Comparison of ENCODE assay signal across 12 cellular contexts in genomic region chr12:14910090-14910915, GRCh38. TPM values are rescaled to one million over a fixed set of nuclear protein-coding genes. Genes with fewer than 3 reads are reported as not detected.
A peak's percentile ranks its signal among the peaks of the same experiment; 100 is the strongest.
DNase-seq lines count a peak whose midpoint lies in the region; ATAC-seq and TF ChIP-seq lines count a peak whose summit lies in the region.
"Had no signal": no experiment of that assay in that cellular context is flagged by ENCODE, and none has a peak within 500 bp of the region (broad histone marks: within the 10 kb centered on the region; RNA-seq: fewer than 3 reads in every experiment).

No MANE protein-coding gene starts in this region.

- 49% methylated on average over 5 of the region's 5 CpGs for WGBS in SK-N-SH (ENCODE audit: low lambda C conversion rate)
- WGBS in tibial nerve, 2 donors = 73 to 80% methylated on average over 5 of the region's 5 CpGs

- CTCF ChIA-PET in SK-N-SH (lab: Yijun Ruan, JAX) = interaction anchor here (0.6 to 1.2 kb wide), 3 partner anchors 9 to 99 kb away, joined by 3 read pairs; no protein-coding TSS in a partner anchor
- CTCF ChIA-PET in T-cell (lab: Charles Lee) = interaction anchor here (0.6 to 0.9 kb wide), 4 partner anchors 10 to 1141 kb away, joined by 3 read pairs; no protein-coding TSS in a partner anchor

- no peak overlapping the region for H3K4me3 Mint-ChIP-seq in T-cell
- H3K4me3 Mint-ChIP-seq in effector memory CD8-positive, alpha-beta T cell = no peak overlapping the region

- ATAC-seq in SK-N-SH treated with all-trans-retinoic acid at 6 μM for 48 hours = no peak
- peak in 2 of 4 experiments; percentile 60 to 78 for ATAC-seq in T-cell (replicated peaks in 1 of 4)
- ATAC-seq in effector memory CD8-positive, alpha-beta T cell (replicated peaks) = no peak
- ATAC-seq in GM19463 (IDR thresholded peaks at IDR 0.05; ENCODE audit: unreplicated experiment) = no peak
- no peak for ATAC-seq in HG03095 (IDR thresholded peaks at IDR 0.05; ENCODE audit: unreplicated experiment)

- TF ChIP-seq EP300 in SK-N-SH (IDR thresholded peaks at IDR 0.05; ENCODE audit: borderline replicate concordance in 1 of 2, low read depth in 1 of 2, low read length in 1 of 2) (no peak), tibial nerve (IDR thresholded peaks at IDR 0.05) (no peak)

- H3K9me3 Mint-ChIP-seq in T-cell = peaks cover 0 to 3% (median 0%) of the 10 kb centered on the region in 3 donors
- no peaks in the 10 kb centered on the region for H3K9me3 Mint-ChIP-seq in effector memory CD8-positive, alpha-beta T cell

- H4K20me1 ChIP-seq in SK-N-SH (ENCODE audit: insufficient read depth) = no peaks in the 10 kb centered on the region

- H3K4me2 ChIP-seq in SK-N-SH = peak overlapping the region; percentile 7; the same call in 1 of the 2 replicates

- no peaks in the 10 kb centered on the region for H3K4me1 ChIP-seq in SK-N-SH (ENCODE audit: control insufficient read depth in 1 of 2, insufficient read depth in 2 of 2, low read depth in 1 of 2, low read length in 1 of 2)
- peaks cover 0 to 29% (median 3%) of the 10 kb centered on the region in 4 donors for H3K4me1 ChIP-seq in tibial nerve

- peaks cover 74% of the 10 kb centered on the region for H3K36me3 Mint-ChIP-seq in T-cell
- H3K36me3 Mint-ChIP-seq in effector memory CD8-positive, alpha-beta T cell (ENCODE audit: insufficient read depth) = peaks cover 30% of the 10 kb centered on the region

- H3K9me2 ChIP-seq in SK-N-SH = no peaks in the 10 kb centered on the region

- no peaks in the 10 kb centered on the region for H3K36me3 ChIP-seq in SK-N-SH (replicated peaks in 1 of 2; ENCODE audit: control insufficient read depth in 1 of 2, insufficient read depth in 2 of 2, low read length in 1 of 2)
- H3K36me3 ChIP-seq in tibial nerve = no peaks in the 10 kb centered on the region

- TF ChIP-seq POLR2A in tibial nerve (IDR thresholded peaks at IDR 0.05) = no peak

- POLR2A ChIA-PET in SK-N-SH (lab: Yijun Ruan, JAX) (no interaction called here), T-cell (lab: Charles Lee) (no interaction called here)

- H3K9ac ChIP-seq in SK-N-SH = no peak overlapping the region; the same call in 1 of the 2 replicates

- H3K4me3 ChIP-seq in SK-N-SH (ENCODE audit: low read depth in 2 of 2, low read length in 1 of 2) (no peak overlapping the region), tibial nerve (no peak overlapping the region)

- H3K27ac ChIP-seq in SK-N-SH (ENCODE audit: low read depth in 2 of 2, low read length in 1 of 2) = peak overlapping the region in 1 of 2 experiments; percentile 52; a peak in 2 of 4 replicates
- no peak overlapping the region for H3K27ac ChIP-seq in tibial nerve
- H3K27ac ChIP-seq: 22Rv1, neutrophil had no signal

- H3K79me2 ChIP-seq in SK-N-SH (ENCODE audit: insufficient read depth) = no peaks in the 10 kb centered on the region

- TF ChIP-seq CTCF in SK-N-SH (IDR thresholded peaks at IDR 0.05) (no peak), tibial nerve (IDR thresholded peaks at IDR 0.05) (no peak)

- peak overlapping the region; percentile 76; the same call in 1 of the 2 replicates for H2AFZ ChIP-seq in SK-N-SH (ENCODE audit: low read depth)

- no peak for TF ChIP-seq RAD21 in SK-N-SH (IDR thresholded peaks at IDR 0.05; ENCODE audit: low read length)

- H3K27me3 ChIP-seq in SK-N-SH (ENCODE audit: insufficient read depth) = no peaks in the 10 kb centered on the region
- no peaks in the 10 kb centered on the region for H3K27me3 ChIP-seq in tibial nerve
- H3K27me3 ChIP-seq: neutrophil had no signal

- H3K27ac Mint-ChIP-seq in T-cell = peak overlapping the region; percentile 29 to 79
- peak overlapping the region; percentile 27 to 35 for H3K27ac Mint-ChIP-seq in effector memory CD8-positive, alpha-beta T cell

- DNase-seq in SK-N-SH = no peak
- DNase-seq in T-cell = no peak
- DNase-seq in effector memory CD8-positive, alpha-beta T cell = no peak
- peak in 3 of 4 experiments; percentile 1 to 18 (median 3) for DNase-seq in stimulated activated CD4-positive, alpha-beta T cell treated with anti-CD3 and anti-CD28 coated beads, Interleukin-1b, Interleukin-23, amount 100 ng/mL, for 24 hours (ENCODE audit: low read depth in 4 of 4, low spot score in 1 of 4)
- DNase-seq in tibial nerve (ENCODE audit: low spot score in 2 of 2) = no peak
- DNase-seq: NCI-H1694 treated with DMSO at 0.1 percent for 48 hours had no signal

- no peaks in the 10 kb centered on the region for H3K27me3 Mint-ChIP-seq in T-cell
- no peaks in the 10 kb centered on the region for H3K27me3 Mint-ChIP-seq in effector memory CD8-positive, alpha-beta T cell

- H3K9me3 ChIP-seq in SK-N-SH = no peaks in the 10 kb centered on the region
- no peaks in the 10 kb centered on the region for H3K9me3 ChIP-seq in tibial nerve
- H3K9me3 ChIP-seq: neutrophil had no signal

- peaks cover 24 to 28% (median 26%) of the 10 kb centered on the region in 3 donors for H3K4me1 Mint-ChIP-seq in T-cell
- H3K4me1 Mint-ChIP-seq in effector memory CD8-positive, alpha-beta T cell (ENCODE audit: low read depth in 2 of 2) = peaks cover 3% of the 10 kb centered on the region in 2 donors

- no peaks in the 10 kb centered on the region for H3F3A ChIP-seq in SK-N-SH (replicated peaks; ENCODE audit: insufficient read depth)

TF ChIP-seq in SK-N-SH, 30 proteins besides CTCF, POLR2A, EP300 and RAD21:
- TF ChIP-seq JUND (IDR thresholded peaks at IDR 0.05) (no peak; the same call in 1 of the 2 replicates), TCF12 (IDR thresholded peaks at IDR 0.05) (no peak), FOXM1 (IDR thresholded peaks at IDR 0.05; ENCODE audit: low read depth) (no peak), POLR2AphosphoS5 (IDR thresholded peaks at IDR 0.05; ENCODE audit: low read depth, low read length) (no peak), FOSL2 (IDR thresholded peaks at IDR 0.05; ENCODE audit: borderline replicate concordance, low read depth) (peak; percentile 36; the same call in 1 of the 2 replicates), GABPA (IDR thresholded peaks at IDR 0.05; ENCODE audit: low read depth) (no peak), ELF1 (IDR thresholded peaks at IDR 0.05) (no peak), SIN3A (IDR thresholded peaks at IDR 0.05; ENCODE audit: borderline replicate concordance, low read depth, low read length) (no peak)

TF ChIP-seq in SK-N-SH treated with all-trans-retinoic acid at 6 μM for 48 hours, 23 proteins besides CTCF, POLR2A, EP300 and RAD21:
- TF ChIP-seq TOX (CRISPR knock-in tag; IDR thresholded peaks at IDR 0.05; ENCODE audit: borderline replicate concordance) = no peak

RNA-seq across cellular contexts. Expression of gene MGP, which starts 24.6 kb away (rescaled TPM):
- 76.2 and 109 TPM in 2 replicates for polyA plus RNA-seq in SK-N-SH (2012; rRNA removed)
- polyA plus RNA-seq in SK-N-SH (2012; cell fraction: cytosol; rRNA removed) = 103 and 113 TPM in 2 replicates
- 41.9 and 53.5 TPM in 2 replicates for polyA plus RNA-seq in SK-N-SH (2012; cell fraction: nucleus; rRNA removed)
- total RNA-seq in T-cell = 1 to 10 TPM; 1.5 to 4.0 (median 2.2) TPM
- 100 to 1,000 TPM; 187 to 759 (median 492) TPM for total RNA-seq in tibial nerve
- total RNA-seq: activated CD8-positive, alpha-beta memory T cell treated with anti-CD3 and anti-CD28 coated beads for 36 hours had no signal

RNA-seq across cellular contexts. Expression of gene ERP27, which starts 28.0 kb away (rescaled TPM):
- polyA plus RNA-seq in SK-N-SH (2012; rRNA removed) = 0.64 and 1.1 TPM in 2 replicates
- 1.2 and 1.7 TPM in 2 replicates for polyA plus RNA-seq in SK-N-SH (2012; cell fraction: cytosol; rRNA removed)
- polyA plus RNA-seq in SK-N-SH (2012; cell fraction: nucleus; rRNA removed) = 0.22 and 0.58 TPM in 2 replicates
- total RNA-seq in T-cell = 10 to 100 TPM; 11.1 to 21.8 (median 14.7) TPM
- total RNA-seq in tibial nerve = not detected

RNA-seq across cellular contexts. Expression of gene ARHGDIB, which starts 51.1 kb away (rescaled TPM):
- polyA plus RNA-seq in SK-N-SH (2012; rRNA removed) = 362 and 393 TPM in 2 replicates
- 353 and 368 TPM in 2 replicates for polyA plus RNA-seq in SK-N-SH (2012; cell fraction: cytosol; rRNA removed)
- 212 and 243 TPM in 2 replicates for polyA plus RNA-seq in SK-N-SH (2012; cell fraction: nucleus; rRNA removed)
- total RNA-seq in T-cell (100 to 1,000 TPM; 722 to 938 (median 785) TPM), tibial nerve (100 to 1,000 TPM in 2 of 4 donors, 10 to 100 TPM in 2; 63.8 to 112 (median 89.4) TPM)

Comparison
In these comparisons a context has a peak if more than half of its experiments do, and no peak if none do; other contexts are left out.
1. DNase-seq: peak in stimulated activated CD4-positive, alpha-beta T cell treated with anti-CD3 and anti-CD28 coated beads, Interleukin-1b, Interleukin-23, amount 100 ng/mL, for 24 hours (3 of 4); none in SK-N-SH (single experiment), T-cell (0 of 34), effector memory CD8-positive, alpha-beta T cell (0 of 3) and tibial nerve (0 of 2).
2. RNA of gene MGP, which starts 24.6 kb away (total RNA-seq): 187 to 759 TPM in tibial nerve; 1.5 to 4.0 TPM in T-cell; every median in the first group is over 10 times any median in the second.
3. RNA of gene ERP27, which starts 28.0 kb away (total RNA-seq): 11.1 to 21.8 TPM in T-cell; not detected in tibial nerve; every median in the first group is over 10 times any median in the second.
4. RNA of gene ARHGDIB, which starts 51.1 kb away (total RNA-seq): 722 to 938 TPM in T-cell; 63.8 to 112 TPM in tibial nerve; every median in the first group is over 4 times any median in the second.